ENCODE assay signal across 1 cellular context in genomic region chr12:94169495-94169894, GRCh38.
TF ChIP-seq lines count a peak whose summit lies in the region.

No MANE protein-coding gene starts in this region.

TF ChIP-seq in HepG2, 621 proteins besides CTCF, POLR2A, EP300 and RAD21:
- TF ChIP-seq HNF4A (CRISPR knock-in tag; IDR thresholded peaks at IDR 0.05) (peak; percentile 16; the same call in 1 of the 2 replicates), MYPOP (CRISPR knock-in tag; IDR thresholded peaks at IDR 0.05) (no peak)
TF ChIP-seq in HepG2: peak in this region for 1.
